ENCODE assay signal across 9 cellular contexts in the genomic region with DNA sequence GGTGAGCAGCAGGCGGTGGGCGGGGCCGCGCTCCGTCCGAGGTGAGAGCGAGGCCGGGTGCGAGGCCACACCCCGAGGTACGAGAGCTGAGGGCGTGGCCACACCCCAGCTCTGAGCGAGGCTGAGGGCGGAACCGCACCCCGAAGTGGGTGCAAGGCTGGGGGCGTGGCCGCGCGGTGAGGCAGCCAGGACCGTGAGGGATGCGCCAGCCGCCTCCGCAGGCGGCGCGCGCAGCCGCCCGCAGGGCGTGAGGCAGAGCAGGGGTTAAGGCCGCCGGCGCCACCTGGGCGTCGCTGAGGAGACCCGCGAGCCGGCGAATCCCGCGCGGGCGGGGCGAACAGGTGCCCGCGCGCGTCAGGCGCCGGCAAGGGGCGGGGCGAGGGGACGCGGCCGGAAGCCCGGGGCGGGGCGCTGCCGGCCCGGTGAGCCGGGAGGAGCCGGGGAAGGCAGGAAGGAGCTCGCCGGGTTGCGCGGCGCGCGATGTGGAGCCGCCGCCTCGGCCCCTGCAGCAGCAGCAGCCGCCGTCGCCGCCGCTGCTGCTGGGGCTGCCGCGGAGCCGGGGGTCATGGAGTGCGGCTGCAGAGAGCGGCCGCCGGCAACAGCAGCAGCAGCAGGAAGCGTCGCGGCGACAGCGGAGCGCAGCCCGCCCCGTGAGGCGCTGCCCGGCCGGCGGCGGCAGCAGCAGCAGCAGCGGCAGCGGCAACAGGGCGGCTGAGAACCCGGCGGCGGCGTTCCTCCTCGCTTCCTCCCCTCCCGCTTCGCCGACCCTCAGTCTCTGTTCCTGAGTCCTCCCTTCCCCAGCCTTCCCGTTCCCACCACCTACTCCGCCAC. TPM values are rescaled to one million over a fixed set of nuclear protein-coding genes. Genes with fewer than 3 reads are reported as not detected.
A peak's percentile ranks its signal among the peaks of the same experiment; 100 is the strongest.
DNase-seq lines count a peak whose midpoint lies in the region; ATAC-seq, FAIRE-seq and TF ChIP-seq lines count a peak whose summit lies in the region.
"Had no signal": no experiment of that assay in that cellular context is flagged by ENCODE, and none has a peak within 500 bp of the region (broad histone marks: within the 10 kb centered on the region; RNA-seq: fewer than 3 reads in every experiment).

A gene with protein sequence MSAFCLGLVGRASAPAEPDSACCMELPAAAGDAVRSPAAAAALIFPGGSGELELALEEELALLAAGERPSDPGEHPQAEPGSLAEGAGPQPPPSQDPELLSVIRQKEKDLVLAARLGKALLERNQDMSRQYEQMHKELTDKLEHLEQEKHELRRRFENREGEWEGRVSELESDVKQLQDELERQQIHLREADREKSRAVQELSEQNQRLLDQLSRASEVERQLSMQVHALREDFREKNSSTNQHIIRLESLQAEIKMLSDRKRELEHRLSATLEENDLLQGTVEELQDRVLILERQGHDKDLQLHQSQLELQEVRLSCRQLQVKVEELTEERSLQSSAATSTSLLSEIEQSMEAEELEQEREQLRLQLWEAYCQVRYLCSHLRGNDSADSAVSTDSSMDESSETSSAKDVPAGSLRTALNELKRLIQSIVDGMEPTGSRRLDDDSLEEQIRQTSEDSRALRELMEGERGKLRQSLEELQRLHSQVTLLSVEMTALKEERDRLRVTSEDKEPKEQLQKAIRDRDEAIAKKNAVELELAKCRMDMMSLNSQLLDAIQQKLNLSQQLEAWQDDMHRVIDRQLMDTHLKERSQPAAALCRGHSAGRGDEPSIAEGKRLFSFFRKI (plus strand): TSS at position 449 of the 831 bp plus-strand sequence. CDS start 633 bp downstream, outside the sequence.

- H3K27me3 ChIP-seq in BE2C, result no peaks in the 10 kb centered on the region; the same call in 1 of the 2 replicates
- peaks cover 0 to 20% of the 10 kb centered on the region in 2 experiments; a peak in 4 of 5 replicates for H3K27me3 ChIP-seq in HepG2 (ENCODE audit: control insufficient read depth in 1 of 2, insufficient read depth in 2 of 2, low read length in 2 of 2)

- CTCF ChIA-PET in HepG2 (lab: Yijun Ruan, JAX; ENCODE audit: low intra/inter-chr PET ratio, low total read pairs), result no interaction called here

- intact Hi-C loops in HepG2 (cut with micrococcal nuclease; ENCODE audit: unreplicated experiment), result loop anchor here (2.0 kb wide), 1 partner anchor 98 kb away; no protein-coding TSS in a partner anchor

- peak within 1 kb of the TSS; percentile 81 for H3K4me2 ChIP-seq in HepG2 (ENCODE audit: low read depth, low read length)

- no peak for FAIRE-seq in HepG2 (lab: Jason Lieb, UNC)
- FAIRE-seq: colon had no signal

- TF ChIP-seq EP300 in HepG2 (IDR thresholded peaks at IDR 0.05; ENCODE audit: low read depth in 2 of 2, low read length in 2 of 2) (no peak), HepG2 (CRISPR knock-in tag; IDR thresholded peaks at IDR 0.05; ENCODE audit: borderline replicate concordance) (no peak)

- in situ Hi-C loops in HepG2 (cut with HindIII; ENCODE audit: extremely low pct_ligation_motif_present, low pct_unique_long_range_greater_than_20kb), result no loop called here

- POLR2A ChIA-PET in HepG2 (lab: Yijun Ruan, JAX), result interaction anchor here (0.7 to 2.2 kb wide), 4 partner anchors 128 to 304 kb away, joined by 3 to 10 read pairs (median 4); a partner anchor contains a TSS

- no peak for TF ChIP-seq POLR2A in HepG2 (IDR thresholded peaks at IDR 0.05; ENCODE audit: insufficient read depth in 1 of 2, low read depth in 2 of 2, low read length in 2 of 2)

- H3K4me1 ChIP-seq in BE2C (peaks cover 7% of the 10 kb centered on the region), HepG2 (ENCODE audit: insufficient read depth, low read length) (peaks cover 37% of the 10 kb centered on the region)

- no peaks in the 10 kb centered on the region for H3K79me2 ChIP-seq in HepG2 (ENCODE audit: insufficient read depth, low read length)

- TF ChIP-seq RAD21 in HepG2 (CRISPR knock-in tag; IDR thresholded peaks at IDR 0.05), result peak; percentile 42; the same call in 1 of the 2 replicates

- TF ChIP-seq CTCF in BE2C (IDR thresholded peaks at IDR 0.05; ENCODE audit: low read depth, low read length) (no peak), HepG2 (CRISPR knock-in tag; IDR thresholded peaks at IDR 0.05) (peak; percentile 4; the same call in 1 of the 2 replicates)

- no peak within 1 kb of the TSS for H2AFZ ChIP-seq in HepG2 (ENCODE audit: low read length)

- H3K36me3 ChIP-seq in BE2C (no peaks in the 10 kb centered on the region), HepG2 (replicated peaks in 1 of 2; ENCODE audit: control insufficient read depth in 1 of 2, insufficient read depth in 2 of 2, low read length in 2 of 2) (no peaks in the 10 kb centered on the region)

- no peaks in the 10 kb centered on the region for H4K20me1 ChIP-seq in HepG2 (ENCODE audit: insufficient read depth, low read length)

- ATAC-seq in HG03442 (IDR thresholded peaks at IDR 0.05; ENCODE audit: unreplicated experiment) (peak; percentile 82), HepG2 (peak; percentile 79)

- H3K9me3 ChIP-seq in BE2C (no peaks in the 10 kb centered on the region), HepG2 (ENCODE audit: low read length) (no peaks in the 10 kb centered on the region)

- DNase-seq in BE2C (peak; percentile 79), GM19240 (ENCODE audit: insufficient read length, low spot score) (peak; percentile 90), NCI-H510A treated with DMSO at 0.1 percent for 48 hours (lab: John Stamatoyannopoulos, UW) (peak; percentile 98), HepG2 (ENCODE audit: low spot score) (peak; percentile 67)
- peak; percentile 99 for DNase-seq in activated CD4-positive, alpha-beta T cell treated with anti-CD3 and anti-CD28 coated beads for 48 hours
- peak; percentile 98 to 99 for DNase-seq in stimulated activated CD4-positive, alpha-beta T cell treated with anti-CD3 and anti-CD28 coated beads, Interleukin-4, amount 100 ng/mL, for 4 hours

- no TSS peak for BruUV-seq in HepG2 (replicated peaks; lab: Mats Ljungman, UMichigan)

- H3K4me3 ChIP-seq in BE2C (ENCODE audit: low read depth, low read length), result peak within 1 kb of the TSS; percentile 68
- H3K4me3 ChIP-seq in HepG2 (replicated peaks in 1 of 3; ENCODE audit: insufficient read depth in 1 of 3, low read depth in 2 of 3, low read length in 3 of 3), result peak within 1 kb of the TSS; percentile 64 to 79 (median 72)

- H3K9ac ChIP-seq in HepG2 (ENCODE audit: insufficient read depth, low read depth, low read length), result 0 out of 2 replicates have a peak within 1 kb of the TSS, but pooled peaks have one; percentile 15

- WGBS in HepG2 (ENCODE audit: low lambda C conversion rate), result under 1% methylated on average over 24 of the region's 111 CpGs

- H3K27ac ChIP-seq in cingulate gyrus (ENCODE audit: low read depth, low read length) (peak within 1 kb of the TSS; percentile 32), HepG2 (ENCODE audit: extremely low read length, insufficient read depth, low read length) (peak within 1 kb of the TSS; percentile 46)

TF ChIP-seq in HepG2, 621 proteins besides CTCF, POLR2A, EP300 and RAD21 (continues in another document):
- TF ChIP-seq SP1 (IDR thresholded peaks at IDR 0.05) (no peak), SP1 (CRISPR knock-in tag; IDR thresholded peaks at IDR 0.05) (peak; percentile 78), KLF9 (CRISPR knock-in tag; IDR thresholded peaks at IDR 0.05; ENCODE audit: low read depth) (0 out of 2 replicates have a peak, but pooled peaks have one; percentile 38)
- TF ChIP-seq, protein P1, sequence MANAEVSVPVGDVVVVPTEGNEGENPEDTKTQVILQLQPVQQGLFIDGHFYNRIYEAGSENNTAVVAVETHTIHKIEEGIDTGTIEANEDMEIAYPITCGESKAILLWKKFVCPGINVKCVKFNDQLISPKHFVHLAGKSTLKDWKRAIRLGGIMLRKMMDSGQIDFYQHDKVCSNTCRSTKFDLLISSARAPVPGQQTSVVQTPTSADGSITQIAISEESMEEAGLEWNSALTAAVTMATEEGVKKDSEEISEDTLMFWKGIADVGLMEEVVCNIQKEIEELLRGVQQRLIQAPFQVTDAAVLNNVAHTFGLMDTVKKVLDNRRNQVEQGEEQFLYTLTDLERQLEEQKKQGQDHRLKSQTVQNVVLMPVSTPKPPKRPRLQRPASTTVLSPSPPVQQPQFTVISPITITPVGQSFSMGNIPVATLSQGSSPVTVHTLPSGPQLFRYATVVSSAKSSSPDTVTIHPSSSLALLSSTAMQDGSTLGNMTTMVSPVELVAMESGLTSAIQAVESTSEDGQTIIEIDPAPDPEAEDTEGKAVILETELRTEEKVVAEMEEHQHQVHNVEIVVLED (CRISPR knock-in tag; IDR thresholded peaks at IDR 0.05; ENCODE audit: borderline replicate concordance), result peak; percentile 40; the same call in 1 of the 2 replicates

RNA-seq across cellular contexts. Expression of the gene that starts here (rescaled TPM):
- polyA plus RNA-seq in BE2C (2012; ENCODE audit: insufficient read depth, insufficient read length, low read depth), result 29.9 TPM
- 7.8 and 9.7 TPM in 2 replicates for total RNA-seq in HepG2 (2016; rRNA removed; fragmentation: Illumina TruSeq; extraction: Trizol)
- total RNA-seq in HepG2 (2016; cell fraction: cytosol; rRNA removed; fragmentation: Illumina TruSeq; extraction: Trizol; ENCODE audit: low read depth), result 2.0 and 2.4 TPM in 2 replicates
- 5.5 and 8.1 TPM in 2 replicates for total RNA-seq in HepG2 (2016; cell fraction: insoluble cytoplasmic fraction; rRNA removed; fragmentation: Illumina TruSeq; extraction: Trizol)
- 4.5 and 5.8 TPM in 2 replicates for total RNA-seq in HepG2 (2016; cell fraction: membrane; rRNA removed; fragmentation: Illumina TruSeq; extraction: Trizol)
- total RNA-seq in HepG2 (2016; cell fraction: nucleus; rRNA removed; fragmentation: Illumina TruSeq; extraction: Trizol), result 11.3 TPM in 2 replicates
- 3.6 and 5.4 TPM in 2 replicates for polyA plus RNA-seq in HepG2 (2011; rRNA removed)
- polyA plus RNA-seq in HepG2 (2011; cell fraction: cytosol; rRNA removed), result 2.9 and 4.3 TPM in 2 replicates
- polyA plus RNA-seq in HepG2 (2011; cell fraction: nucleus; rRNA removed), result 11.5 and 12.3 TPM in 2 replicates
- polyA plus RNA-seq in HepG2 (2012), result 0.90 and 2.5 TPM in 2 replicates
- 1.7 and 1.9 TPM in 2 replicates for polyA plus RNA-seq in HepG2 (2016; cell fraction: cytosol; fragmentation: Illumina TruSeq; extraction: Trizol; ENCODE audit: low read depth)
- polyA plus RNA-seq in HepG2 (2016; cell fraction: insoluble cytoplasmic fraction; fragmentation: Illumina TruSeq; extraction: Trizol; ENCODE audit: low read depth), result 7.0 and 7.5 TPM in 2 replicates
- polyA plus RNA-seq in HepG2 (2016; cell fraction: membrane; fragmentation: Illumina TruSeq; extraction: Trizol; ENCODE audit: low read depth), result 4.2 and 5.0 TPM in 2 replicates
- 16.4 and 16.8 TPM in 2 replicates for polyA plus RNA-seq in HepG2 (2016; cell fraction: nucleus; fragmentation: Illumina TruSeq; extraction: Trizol; ENCODE audit: insufficient read depth, low read depth)
- polyA minus RNA-seq in HepG2 (2011; rRNA and poly(A)+ RNA removed; ENCODE audit: low replicate concordance), result 3.1 and 11.3 TPM in 2 replicates
- 2.3 and 2.5 TPM in 2 replicates for polyA minus RNA-seq in HepG2 (2011; cell fraction: cytosol; rRNA and poly(A)+ RNA removed)
- 3.5 and 3.7 TPM in 2 replicates for polyA minus RNA-seq in HepG2 (2011; cell fraction: nucleus; rRNA and poly(A)+ RNA removed)

Comparison
In these comparisons a context has a peak if more than half of its experiments do, and no peak if none do; other contexts are left out.
1. Peak in every context shown above with its lines: DNase-seq, ATAC-seq, H3K4me3 ChIP-seq and H3K27ac ChIP-seq.